In genomic region chr1:28811766-28812668, GRCh38 we compare ENCODE assay signal across 16 cellular contexts. TPM values are rescaled to one million over a fixed set of nuclear protein-coding genes. Genes with fewer than 3 reads are reported as not detected.
DNase-seq lines count a peak whose midpoint lies in the region; ATAC-seq and TF ChIP-seq lines count a peak whose summit lies in the region.
"Had no signal": no experiment of that assay in that cellular context is flagged by ENCODE, and none has a peak within 500 bp of the region (broad histone marks: within the 10 kb centered on the region; RNA-seq: fewer than 3 reads in every experiment).

OPRD1 (plus strand) TSS chr1:28812170; CDS start chr1:28812384, 214 bp downstream.

- peak within 1 kb of the TSS; percentile 72 for H3K4me3 Mint-ChIP-seq in type B pancreatic cell
- no peak within 1 kb of the TSS for H3K4me3 Mint-ChIP-seq in activated T-helper 17 cell treated with anti-CD3 and anti-CD28 coated beads, Interleukin-2, amount 50 U/mL, for 72 hours
- H3K4me3 Mint-ChIP-seq: activated naive CD8-positive, alpha-beta T cell; CD4-positive, alpha-beta T cell had no signal

- TF ChIP-seq CTCF in cardiac muscle cell (IDR thresholded peaks at IDR 0.05; ENCODE audit: low read depth, low read length): no peak
- TF ChIP-seq CTCF in heart right ventricle (IDR thresholded peaks at IDR 0.05): no peak
- TF ChIP-seq CTCF in type B pancreatic cell (conservative IDR thresholded peaks at IDR 0.05): no peak

- H3K9me3 Mint-ChIP-seq in type B pancreatic cell: no peaks in the 10 kb centered on the region
- no peaks in the 10 kb centered on the region for H3K9me3 Mint-ChIP-seq in activated T-helper 17 cell treated with anti-CD3 and anti-CD28 coated beads, Interleukin-2, amount 50 U/mL, for 72 hours
- H3K9me3 Mint-ChIP-seq: CD4-positive, alpha-beta T cell had no signal

- H3K36me3 ChIP-seq in cardiac muscle cell (no peaks in the 10 kb centered on the region), heart right ventricle (no peaks in the 10 kb centered on the region), iPS DF 6.9 (ENCODE audit: control insufficient read depth, insufficient read depth, low read length) (no peaks in the 10 kb centered on the region)
- H3K36me3 ChIP-seq: neutrophil, thoracic aorta had no signal

- intact Hi-C loops in heart right ventricle (cut with DNase I): loop anchor here in 1 of 10 donors (5.0 kb wide), 1 partner anchor 55 kb away; no protein-coding TSS in a partner anchor

- H3K27me3 ChIP-seq in cardiac muscle cell (peaks cover 37% of the 10 kb centered on the region), heart right ventricle (peaks cover 0 to 91% (median 72%) of the 10 kb centered on the region in 7 donors), iPS DF 6.9 (ENCODE audit: control insufficient read depth, insufficient read depth, low read length) (peaks cover 21% of the 10 kb centered on the region; the same call in 1 of the 2 replicates)

- H3K36me3 Mint-ChIP-seq in type B pancreatic cell: no peaks in the 10 kb centered on the region
- no peaks in the 10 kb centered on the region for H3K36me3 Mint-ChIP-seq in activated T-helper 17 cell treated with anti-CD3 and anti-CD28 coated beads, Interleukin-2, amount 50 U/mL, for 72 hours (ENCODE audit: low read depth)
- H3K36me3 Mint-ChIP-seq: activated naive CD8-positive, alpha-beta T cell had no signal

- H3K4me1 Mint-ChIP-seq in type B pancreatic cell (ENCODE audit: unreplicated experiment): peaks cover 14% of the 10 kb centered on the region
- H3K4me1 Mint-ChIP-seq in activated T-helper 17 cell treated with anti-CD3 and anti-CD28 coated beads, Interleukin-2, amount 50 U/mL, for 72 hours: no peaks in the 10 kb centered on the region

- no peak within 1 kb of the TSS for H3K27ac Mint-ChIP-seq in type B pancreatic cell
- no peak within 1 kb of the TSS for H3K27ac Mint-ChIP-seq in activated T-helper 17 cell treated with anti-CD3 and anti-CD28 coated beads, Interleukin-2, amount 50 U/mL, for 72 hours
- H3K27ac Mint-ChIP-seq: activated naive CD8-positive, alpha-beta T cell; CD4-positive, alpha-beta T cell had no signal

- ATAC-seq in heart right ventricle (no peak), GM19452 (IDR thresholded peaks at IDR 0.05; ENCODE audit: unreplicated experiment) (no peak), HG02798 (IDR thresholded peaks at IDR 0.05; ENCODE audit: poor library complexity, unreplicated experiment) (no peak)
- no peak for ATAC-seq in activated T-helper 17 cell treated with anti-CD3 and anti-CD28 coated beads, Interleukin-2, amount 50 U/mL, for 72 hours (replicated peaks)
- ATAC-seq: activated CD4-positive, CD25-positive, alpha-beta regulatory T cell treated with anti-CD3 and anti-CD28 coated beads, Interleukin-2, amount 50 U/mL, for 24 hours had no signal

- 2 to 3% methylated on average over 71 to 104 of the region's 108 CpGs for WGBS in heart right ventricle, 2 donors
- no CpG with 5 or more reads among the region's 108 CpGs for WGBS in iPS DF 6.9 (ENCODE audit: insufficient coverage, insufficient read length)

- H3K27ac ChIP-seq in cardiac muscle cell: no peak within 1 kb of the TSS
- no peak within 1 kb of the TSS for H3K27ac ChIP-seq in heart right ventricle
- H3K27ac ChIP-seq in iPS DF 6.9 (ENCODE audit: low read length): no peak within 1 kb of the TSS
- H3K27ac ChIP-seq: neutrophil, thoracic aorta had no signal

- H3K4me3 ChIP-seq in cardiac muscle cell (peak within 1 kb of the TSS; percentile 16), heart right ventricle (no peak within 1 kb of the TSS), iPS DF 6.9 (ENCODE audit: low read length) (peak within 1 kb of the TSS; percentile 46; the same call in 1 of the 2 replicates)
- H3K4me3 ChIP-seq: thoracic aorta had no signal

- peaks cover 71% of the 10 kb centered on the region for H3K27me3 Mint-ChIP-seq in type B pancreatic cell
- peaks cover 48% of the 10 kb centered on the region for H3K27me3 Mint-ChIP-seq in activated T-helper 17 cell treated with anti-CD3 and anti-CD28 coated beads, Interleukin-2, amount 50 U/mL, for 72 hours

- peak in 1 of 2 donors; percentile 52 for DNase-seq in cardiac muscle cell (ENCODE audit: low read depth in 1 of 2, low spot score in 1 of 2)
- DNase-seq in heart right ventricle: no peak
- DNase-seq in RPMI8226: peak; percentile 54
- no peak for DNase-seq in iPS DF 6.9 (ENCODE audit: low read depth, low spot score)
- DNase-seq in type B pancreatic cell (ENCODE audit: extremely low spot score, unreplicated experiment): no peak
- DNase-seq: CD4-positive, alpha-beta T cell; NCI-H1048; stimulated activated CD4-positive, alpha-beta T cell treated with anti-CD3 and anti-CD28 coated beads, Interleukin-4, amount 100 ng/mL, for 4 hours had no signal

- H3K9me3 ChIP-seq in cardiac muscle cell (ENCODE audit: low read depth) (no peaks in the 10 kb centered on the region), heart right ventricle (no peaks in the 10 kb centered on the region), iPS DF 6.9 (ENCODE audit: control insufficient read depth, insufficient read depth, low read length) (no peaks in the 10 kb centered on the region)
- H3K9me3 ChIP-seq: neutrophil, thoracic aorta had no signal

- H3K4me1 ChIP-seq in cardiac muscle cell (ENCODE audit: low read depth) (peaks cover 6% of the 10 kb centered on the region), heart right ventricle (peaks cover 0 to 4% (median 0%) of the 10 kb centered on the region in 9 donors), iPS DF 6.9 (ENCODE audit: control insufficient read depth, insufficient read depth, low read length) (peaks cover 4% of the 10 kb centered on the region)

RNA-seq across cellular contexts. Expression of gene OPRD1, which starts in this region (rescaled TPM):
- 0.25 and 0.60 TPM in 2 replicates for total RNA-seq in cardiac muscle cell
- polyA plus RNA-seq in cardiac muscle cell: 0.02 and 0.13 TPM in 2 replicates
- total RNA-seq in heart right ventricle: under 1 TPM in 2 of 10 donors, not detected in 8; 0.02 to 0.04 TPM
- not detected for polyA plus RNA-seq in heart right ventricle
- 1.1 and 1.5 TPM in 2 replicates for total RNA-seq in type B pancreatic cell (ENCODE audit: low replicate concordance)
- not detected for total RNA-seq in activated T-helper 17 cell treated with anti-CD3 and anti-CD28 coated beads, Interleukin-2, amount 50 U/mL, for 72 hours
- total RNA-seq: CD4-positive, alpha-beta T cell; thoracic aorta had no signal
- polyA plus RNA-seq: keratinocyte had no signal

Comparison
In these comparisons a context has a peak if more than half of its experiments do, and no peak if none do; other contexts are left out.
1. H3K4me3 ChIP-seq: peak in cardiac muscle cell (single experiment) and iPS DF 6.9 (single experiment); none in heart right ventricle (0 of 10).